1 cellular context compared by ENCODE assay signal in genomic region chr2:241645056-241645914, GRCh38.
TF ChIP-seq lines count a peak whose summit lies in the region.

No MANE protein-coding gene starts in this region.

TF ChIP-seq in HepG2, 621 proteins besides CTCF, POLR2A, EP300 and RAD21 (continued from another document and continues in another):
- TF ChIP-seq GTF2F1 (IDR thresholded peaks at IDR 0.05; ENCODE audit: low read length) (no peak), AHDC1 (CRISPR knock-in tag; IDR thresholded peaks at IDR 0.05; ENCODE audit: borderline replicate concordance) (peak; percentile 65), ZNF761 (CRISPR knock-in tag; conservative IDR thresholded peaks at IDR 0.05) (no peak; the same call in 1 of the 2 replicates), ZBTB33 (CRISPR knock-in tag; IDR thresholded peaks at IDR 0.05) (peak; percentile 99), KLF11 (CRISPR knock-in tag; IDR thresholded peaks at IDR 0.05) (no peak), ZKSCAN5 (CRISPR knock-in tag; IDR thresholded peaks at IDR 0.05) (no peak), KLF12 (CRISPR knock-in tag; IDR thresholded peaks at IDR 0.05; ENCODE audit: borderline replicate concordance) (0 out of 2 replicates have a peak, but pooled peaks have one; percentile 32), HIVEP1 (CRISPR knock-in tag; IDR thresholded peaks at IDR 0.05) (peak; percentile 73; the same call in 1 of the 2 replicates), CENPT (CRISPR knock-in tag; IDR thresholded peaks at IDR 0.05; ENCODE audit: low read depth) (no peak), KAT8 (CRISPR knock-in tag; IDR thresholded peaks at IDR 0.05) (no peak), ZNF841 (CRISPR knock-in tag; IDR thresholded peaks at IDR 0.05; ENCODE audit: borderline replicate concordance) (no peak), SIN3B (IDR thresholded peaks at IDR 0.05; ENCODE audit: low read length) (no peak), XRCC5 (optimal IDR thresholded peaks at IDR 0.05; ENCODE audit: low read length) (peak; percentile 37), ZNF124 (CRISPR knock-in tag; IDR thresholded peaks at IDR 0.05) (no peak; the same call in 1 of the 2 replicates), SIX1 (CRISPR knock-in tag; IDR thresholded peaks at IDR 0.05; ENCODE audit: borderline replicate concordance) (no peak), HMGA1 (CRISPR knock-in tag; conservative IDR thresholded peaks at IDR 0.05) (no peak), ZNF782 (CRISPR knock-in tag; IDR thresholded peaks at IDR 0.05; ENCODE audit: borderline replicate concordance) (peak; percentile 43; the same call in 1 of the 2 replicates), GLI4 (CRISPR knock-in tag; IDR thresholded peaks at IDR 0.05; ENCODE audit: borderline replicate concordance) (peak; percentile 93), CHD4 (IDR thresholded peaks at IDR 0.05; ENCODE audit: borderline replicate concordance, low read length) (no peak), BATF2 (CRISPR knock-in tag; IDR thresholded peaks at IDR 0.05) (no peak), FOXJ3 (CRISPR knock-in tag; IDR thresholded peaks at IDR 0.05; ENCODE audit: borderline replicate concordance) (peak; percentile 61; the same call in 1 of the 2 replicates), ZSCAN9 (CRISPR knock-in tag; IDR thresholded peaks at IDR 0.05; ENCODE audit: borderline replicate concordance) (peak; percentile 56; the same call in 1 of the 2 replicates), PAXIP1 (CRISPR knock-in tag; conservative IDR thresholded peaks at IDR 0.05) (peak; percentile 95), ZNF468 (CRISPR knock-in tag; IDR thresholded peaks at IDR 0.05) (no peak), PLRG1 (conservative IDR thresholded peaks at IDR 0.05) (no peak), HINFP (CRISPR knock-in tag; IDR thresholded peaks at IDR 0.05; ENCODE audit: low read depth) (no peak), ZNF772 (CRISPR knock-in tag; IDR thresholded peaks at IDR 0.05) (no peak), ZNF552 (CRISPR knock-in tag; IDR thresholded peaks at IDR 0.05; ENCODE audit: borderline replicate concordance) (no peak), ZBTB49 (CRISPR knock-in tag; IDR thresholded peaks at IDR 0.05; ENCODE audit: borderline replicate concordance) (no peak), PITX1 (CRISPR knock-in tag; IDR thresholded peaks at IDR 0.05) (no peak), KDM5B (CRISPR knock-in tag; IDR thresholded peaks at IDR 0.05; ENCODE audit: borderline replicate concordance) (peak; percentile 73; the same call in 1 of the 2 replicates), ZNF646 (CRISPR knock-in tag; IDR thresholded peaks at IDR 0.05) (peak; percentile 66; the same call in 1 of the 2 replicates), CCAR2 (optimal IDR thresholded peaks at IDR 0.05; ENCODE audit: low read depth, low read length) (no peak), BRD4 (CRISPR knock-in tag; IDR thresholded peaks at IDR 0.05) (peak; percentile 22; the same call in 1 of the 2 replicates), JUN (CRISPR knock-in tag; IDR thresholded peaks at IDR 0.05) (peak; percentile 76; the same call in 1 of the 2 replicates), ASH2L (IDR thresholded peaks at IDR 0.05; ENCODE audit: insufficient read length, low read depth, low read length) (peak; percentile 90)
